15 cellular contexts compared by ENCODE assay signal in the genomic region with DNA sequence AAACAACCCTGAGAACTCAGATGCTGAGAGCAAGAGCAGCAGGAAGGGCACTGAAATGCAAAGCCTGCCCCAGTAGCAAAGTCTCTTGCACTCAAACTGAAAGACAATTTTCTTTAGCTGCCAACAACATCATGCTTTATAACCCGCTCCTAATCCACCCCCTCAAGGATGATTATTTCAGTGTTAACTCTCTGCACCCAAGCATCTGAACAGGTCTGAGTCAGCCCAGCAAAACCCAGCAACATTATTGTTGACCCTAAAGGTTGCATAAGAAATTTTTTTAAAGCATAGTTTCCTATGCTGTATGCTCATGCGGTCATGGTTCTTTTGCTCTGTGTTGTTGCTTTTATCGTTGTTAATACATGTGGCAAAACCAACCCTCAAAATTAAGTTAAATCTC.
A peak's percentile ranks its signal among the peaks of the same experiment; 100 is the strongest.
DNase-seq lines count a peak whose midpoint lies in the region; ATAC-seq and TF ChIP-seq lines count a peak whose summit lies in the region.
"Had no signal": no experiment of that assay in that cellular context is flagged by ENCODE, and none has a peak within 500 bp of the region (broad histone marks: within the 10 kb centered on the region; RNA-seq: fewer than 3 reads in every experiment).

No MANE protein-coding gene starts in this region.

- H3K9me3 ChIP-seq in lung (ENCODE audit: control insufficient read depth in 2 of 2, insufficient read depth in 1 of 2, low read length in 1 of 2) = no peaks in the 10 kb centered on the region

- H3K4me3 ChIP-seq in cardiac fibroblast (replicated peaks in 1 of 2; ENCODE audit: low read depth in 2 of 2, low read length in 2 of 2) (no peak overlapping the region), lung (no peak overlapping the region)

- WGBS in lung, 2 donors = 78 to 82% methylated on average over 3 of the region's 3 CpGs

- H3K27me3 ChIP-seq in lung (ENCODE audit: control insufficient read depth, insufficient read depth) = no peaks in the 10 kb centered on the region

- peaks cover 0 to 14% of the 10 kb centered on the region in 2 donors for H3K4me1 ChIP-seq in lung (ENCODE audit: control insufficient read depth in 2 of 2, insufficient read depth in 2 of 2, low read length in 2 of 2)

- H3K27ac ChIP-seq in lung (ENCODE audit: low read depth in 1 of 2, low read length in 1 of 2) = no peak overlapping the region
- H3K27ac ChIP-seq: WERI-Rb-1 had no signal

- TF ChIP-seq CTCF in cardiac fibroblast (IDR thresholded peaks at IDR 0.05; ENCODE audit: low read depth, low read length) (no peak), lung (IDR thresholded peaks at IDR 0.05; ENCODE audit: control extremely low read depth, extremely low read depth) (no peak)

- DNase-seq in NCI-H226 (peak; percentile 60), cardiac fibroblast (ENCODE audit: low read depth in 2 of 2) (peak; percentile 85 to 93), lung (ENCODE audit: low spot score) (no peak), SKM-1 treated with dmso at 0.1 percent for 144 hours (lab: John Stamatoyannopoulos, UW; ENCODE audit: unreplicated experiment) (no peak)
- DNase-seq: activated naive CD4-positive, alpha-beta T cell treated with anti-CD3 and anti-CD28 coated beads, Interleukin-2, amount 50 U/mL, for 16 hours; glutamatergic neuron; MM.1S; naive B cell; small intestine; WERI-Rb-1 had no signal

- no peaks in the 10 kb centered on the region for H3K36me3 ChIP-seq in lung (ENCODE audit: control insufficient read depth in 2 of 2, insufficient read depth in 2 of 2, low read length in 2 of 2)
- H3K36me3 ChIP-seq: WERI-Rb-1 had no signal

- ATAC-seq in lung (ENCODE audit: insufficient read depth, low FRiP score) = peak; percentile 53
- ATAC-seq in HG02973 (IDR thresholded peaks at IDR 0.05; ENCODE audit: unreplicated experiment) = no peak
- ATAC-seq in GM19397 (IDR thresholded peaks at IDR 0.05; ENCODE audit: unreplicated experiment) = no peak
- no peak for ATAC-seq in GM21367 (IDR thresholded peaks at IDR 0.05; ENCODE audit: unreplicated experiment)
- ATAC-seq: HCT116, SK-N-SH treated with all-trans-retinoic acid at 6 μM for 48 hours had no signal

Comparison
In these comparisons a context has a peak if more than half of its experiments do, and no peak if none do; other contexts are left out.
1. DNase-seq: peak in NCI-H226 (single experiment) and cardiac fibroblast (2 of 2); none in lung (single experiment) and SKM-1 treated with dmso at 0.1 percent for 144 hours (single experiment).